32 cellular contexts compared by ENCODE assay signal in the genomic region with DNA sequence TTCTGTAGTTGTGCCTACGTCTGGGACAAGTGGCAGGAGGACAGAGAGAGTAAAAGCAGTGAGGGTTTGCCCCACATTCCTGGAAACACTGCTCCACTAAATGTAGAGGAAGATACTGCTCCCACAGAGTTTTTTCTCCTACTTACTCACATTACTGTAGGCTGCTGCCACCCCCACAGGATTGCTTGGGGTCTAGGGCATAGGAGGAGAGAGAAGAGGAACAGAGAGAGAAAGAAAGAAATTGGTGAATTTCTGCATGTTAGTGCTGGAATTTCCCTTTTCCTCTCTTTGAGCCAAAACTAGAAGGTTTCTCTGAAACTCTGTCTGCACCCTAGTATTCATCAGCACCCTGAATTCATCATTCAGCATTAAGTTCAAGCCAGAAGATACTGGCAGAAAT.
"Had no signal": no experiment of that assay in that cellular context is flagged by ENCODE, and none has a peak within 500 bp of the region (broad histone marks: within the 10 kb centered on the region; RNA-seq: fewer than 3 reads in every experiment).

No MANE protein-coding gene starts in this region.

- H3K36me3 ChIP-seq: brain microvascular endothelial cell, SJCRH30, WERI-Rb-1 had no signal

- H3K36me3 Mint-ChIP-seq: activated CD8-positive, alpha-beta memory T cell treated with anti-CD3 and anti-CD28 coated beads, Interleukin-2, amount 10 ng/mL, durations not matched to agents 7 days and 5 days; activated naive CD8-positive, alpha-beta T cell treated with anti-CD3 and anti-CD28 coated beads for 36 hours had no signal

- DNase-seq: activated CD4-positive, alpha-beta memory T cell treated with anti-CD3 and anti-CD28 coated beads, Interleukin-2, amount 10 ng/mL, durations not matched to agents 7 days and 5 days; activated CD4-positive, alpha-beta T cell treated with anti-CD3 and anti-CD28 coated beads for 1 hour; activated CD4-positive, alpha-beta T cell treated with anti-CD3 and anti-CD28 coated beads for 48 hours; activated CD4-positive, CD25-positive, alpha-beta regulatory T cell; activated CD8-positive, alpha-beta memory T cell treated with anti-CD3 and anti-CD28 coated beads for 24 hours; activated CD8-positive, alpha-beta memory T cell treated with anti-CD3 and anti-CD28 coated beads, Interleukin-2, amount 10 ng/mL, durations not matched to agents 7 days and 5 days; activated CD8-positive, alpha-beta memory T cell treated with anti-CD3 and anti-CD28 coated beads, Interleukin-2, amount 50 U/mL, for 48 hours; activated effector memory CD4-positive, alpha-beta T cell treated with anti-CD3 and anti-CD28 coated beads, Interleukin-2, amount 50 U/mL, for 16 hours; activated naive CD4-positive, alpha-beta T cell; activated naive CD4-positive, alpha-beta T cell treated with anti-CD3 and anti-CD28 coated beads, Interleukin-2, amount 50 U/mL, for 16 hours; activated naive CD8-positive, alpha-beta T cell treated with anti-CD3 and anti-CD28 coated beads for 36 hours; activated T-cell treated with anti-CD3 and anti-CD28 coated beads, Interleukin-2, amount 50 U/mL, for 48 hours; amniotic stem cell; aorta; brain microvascular endothelial cell; central memory CD4-positive, alpha-beta T cell; NCI-H1048; NCI-H1105 treated with DMSO at 0.1 percent for 48 hours; NCI-H1436; NCI-H1694; NCI-H1930; NCI-H2081 treated with DMSO at 0.1 percent for 48 hours; NCI-H226; NCI-H446 treated with DMSO at 0.1 percent for 48 hours; NCI-H524; NCI-H69; PC-3; SHP77; SJCRH30; T1000; WERI-Rb-1 had no signal

- H3K27ac ChIP-seq: brain microvascular endothelial cell, SJCRH30, SK-N-MC, WERI-Rb-1 had no signal

- H3K9me3 Mint-ChIP-seq: activated naive CD8-positive, alpha-beta T cell treated with anti-CD3 and anti-CD28 coated beads for 36 hours had no signal

- H3K27me3 ChIP-seq: brain microvascular endothelial cell, SJCRH30 had no signal

- H3K4me3 ChIP-seq: SJCRH30, SK-N-MC had no signal

- H3K4me1 Mint-ChIP-seq: activated CD4-positive, alpha-beta memory T cell treated with anti-CD3 and anti-CD28 coated beads, Interleukin-2, amount 10 ng/mL, durations not matched to agents 7 days and 5 days; activated CD8-positive, alpha-beta memory T cell treated with anti-CD3 and anti-CD28 coated beads, Interleukin-2, amount 10 ng/mL, durations not matched to agents 7 days and 5 days; activated naive CD8-positive, alpha-beta T cell treated with anti-CD3 and anti-CD28 coated beads for 36 hours had no signal

- H3K27ac Mint-ChIP-seq: activated CD4-positive, alpha-beta memory T cell treated with anti-CD3 and anti-CD28 coated beads, Interleukin-2, amount 10 ng/mL, durations not matched to agents 7 days and 5 days; activated CD8-positive, alpha-beta memory T cell treated with anti-CD3 and anti-CD28 coated beads, Interleukin-2, amount 10 ng/mL, durations not matched to agents 7 days and 5 days; activated naive CD8-positive, alpha-beta T cell treated with anti-CD3 and anti-CD28 coated beads for 36 hours had no signal

- H3K27me3 Mint-ChIP-seq: activated CD4-positive, alpha-beta memory T cell treated with anti-CD3 and anti-CD28 coated beads, Interleukin-2, amount 10 ng/mL, durations not matched to agents 7 days and 5 days; activated CD8-positive, alpha-beta memory T cell treated with anti-CD3 and anti-CD28 coated beads, Interleukin-2, amount 10 ng/mL, durations not matched to agents 7 days and 5 days; activated naive CD8-positive, alpha-beta T cell treated with anti-CD3 and anti-CD28 coated beads for 36 hours had no signal

- H3K9me3 ChIP-seq: SJCRH30 had no signal

- ATAC-seq: activated CD8-positive, alpha-beta memory T cell treated with anti-CD3 and anti-CD28 coated beads, Interleukin-2, amount 10 ng/mL, durations not matched to agents 7 days and 5 days; PC-3 had no signal

- H3K4me1 ChIP-seq: SJCRH30 had no signal

- H3K4me3 Mint-ChIP-seq: activated CD4-positive, alpha-beta memory T cell treated with anti-CD3 and anti-CD28 coated beads, Interleukin-2, amount 10 ng/mL, durations not matched to agents 7 days and 5 days; activated CD8-positive, alpha-beta memory T cell treated with anti-CD3 and anti-CD28 coated beads, Interleukin-2, amount 10 ng/mL, durations not matched to agents 7 days and 5 days; activated naive CD8-positive, alpha-beta T cell treated with anti-CD3 and anti-CD28 coated beads for 36 hours had no signal
